In the genomic region with DNA sequence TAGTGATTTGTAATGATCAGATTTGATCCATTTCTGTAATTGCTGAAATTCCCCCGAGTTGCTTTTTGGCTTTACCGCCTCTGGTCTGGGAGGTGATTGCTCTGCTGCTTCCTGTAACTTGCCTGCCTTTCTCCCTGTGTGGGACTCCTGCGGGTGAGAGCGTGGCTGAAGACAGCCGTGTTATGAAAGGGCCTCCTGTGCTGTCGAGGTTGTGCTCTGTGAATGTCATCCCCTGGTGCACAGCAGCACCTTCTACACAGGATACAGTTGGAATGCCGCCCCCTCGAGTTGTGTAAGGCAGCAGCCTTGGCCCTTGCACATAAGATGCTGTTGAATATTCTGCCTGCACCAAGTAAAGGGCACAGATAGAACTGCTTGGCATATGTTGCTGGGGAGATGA, we compare ENCODE assay signal across 9 cellular contexts. TPM values are rescaled to one million over a fixed set of nuclear protein-coding genes. Genes with fewer than 3 reads are reported as not detected.
DNase-seq lines count a peak whose midpoint lies in the region; ATAC-seq, FAIRE-seq and TF ChIP-seq lines count a peak whose summit lies in the region.
"Had no signal": no experiment of that assay in that cellular context is flagged by ENCODE, and none has a peak within 500 bp of the region (broad histone marks: within the 10 kb centered on the region; RNA-seq: fewer than 3 reads in every experiment).

No MANE protein-coding gene starts in this region.

- no peaks in the 10 kb centered on the region for H3K27me3 Mint-ChIP-seq in activated CD4-positive, alpha-beta memory T cell treated with anti-CD3 and anti-CD28 coated beads for 36 hours

- H3K4me1 ChIP-seq in esophagus squamous epithelium: peaks cover 6 to 97% (median 67%) of the 10 kb centered on the region in 3 donors

- no peak overlapping the region for H3K4me3 Mint-ChIP-seq in activated CD4-positive, alpha-beta memory T cell treated with anti-CD3 and anti-CD28 coated beads for 36 hours

- FAIRE-seq in urothelium cell line (lab: Jason Lieb, UNC): no peak

- intact Hi-C loops in left ventricle myocardium superior (cut with micrococcal nuclease) (no loop called here), Right ventricle myocardium inferior (cut with DNase I) (no loop called here), esophagus squamous epithelium (cut with DNase I) (no loop called here)
- intact Hi-C loops in activated CD4-positive, alpha-beta memory T cell treated with anti-CD3 and anti-CD28 coated beads for 36 hours (cut with micrococcal nuclease): loop anchor here (5.0 to 10.0 kb wide), 2 partner anchors 209 to 323 kb away; partner anchors contain the start of genes HUNK and TIAM1

- H3K27ac ChIP-seq in esophagus squamous epithelium: no peak overlapping the region

- ATAC-seq in left ventricle myocardium superior: peak; percentile 16
- ATAC-seq in Right ventricle myocardium inferior: no peak
- ATAC-seq in GM21737 (IDR thresholded peaks at IDR 0.05; ENCODE audit: unreplicated experiment): no peak

- H3K9me3 ChIP-seq in esophagus squamous epithelium: no peaks in the 10 kb centered on the region

- POLR2A ChIA-PET in activated CD4-positive, alpha-beta memory T cell treated with anti-CD3 and anti-CD28 coated beads for 36 hours (lab: Charles Lee): no interaction called here

- H3K36me3 Mint-ChIP-seq in activated CD4-positive, alpha-beta memory T cell treated with anti-CD3 and anti-CD28 coated beads for 36 hours: peaks cover 61% of the 10 kb centered on the region

- WGBS in esophagus squamous epithelium, 2 donors: 30 to 51% methylated on average over 5 of the region's 8 CpGs

- CTCF ChIA-PET in activated CD4-positive, alpha-beta memory T cell treated with anti-CD3 and anti-CD28 coated beads for 36 hours (lab: Charles Lee): no interaction called here

- H3K36me3 ChIP-seq in esophagus squamous epithelium: peaks cover 0 to 84% (median 3%) of the 10 kb centered on the region in 3 donors

- peaks cover 93% of the 10 kb centered on the region for H3K4me1 Mint-ChIP-seq in activated CD4-positive, alpha-beta memory T cell treated with anti-CD3 and anti-CD28 coated beads for 36 hours (ENCODE audit: low read depth)

- H3K27ac Mint-ChIP-seq in activated CD4-positive, alpha-beta memory T cell treated with anti-CD3 and anti-CD28 coated beads for 36 hours: peak overlapping the region; percentile 57

- DNase-seq in left ventricle myocardium superior (no peak), Right ventricle myocardium inferior (ENCODE audit: missing footprints) (no peak), foreskin fibroblast (peak; percentile 27 to 49), superior temporal gyrus (ENCODE audit: extremely low spot score) (peak; percentile 16), esophagus squamous epithelium (lab: John Stamatoyannopoulos, UW) (no peak), urothelium cell line (ENCODE audit: low spot score) (no peak)
- DNase-seq in activated CD4-positive, alpha-beta memory T cell treated with anti-CD3 and anti-CD28 coated beads for 36 hours: peak; percentile 70

- H3K4me3 ChIP-seq in foreskin fibroblast (ENCODE audit: low read depth in 1 of 2, low read length in 2 of 2) (no peak overlapping the region), esophagus squamous epithelium (no peak overlapping the region)
- H3K4me3 ChIP-seq: lung had no signal

- TF ChIP-seq POLR2A in esophagus squamous epithelium (IDR thresholded peaks at IDR 0.05): no peak

- no peak for TF ChIP-seq CTCF in foreskin fibroblast (IDR thresholded peaks at IDR 0.05; ENCODE audit: low read depth, low read length)
- no peak for TF ChIP-seq CTCF in esophagus squamous epithelium (IDR thresholded peaks at IDR 0.05)

- no peaks in the 10 kb centered on the region for H3K27me3 ChIP-seq in esophagus squamous epithelium

- no peaks in the 10 kb centered on the region for H3K9me3 Mint-ChIP-seq in activated CD4-positive, alpha-beta memory T cell treated with anti-CD3 and anti-CD28 coated beads for 36 hours

RNA-seq across cellular contexts. Expression of gene SOD1, which starts 5.9 kb away (rescaled TPM):
- total RNA-seq in left ventricle myocardium superior (433 TPM), Right ventricle myocardium inferior (430 TPM), esophagus squamous epithelium (100 to 1,000 TPM; 160 to 328 (median 221) TPM)
- total RNA-seq in activated CD4-positive, alpha-beta memory T cell treated with anti-CD3 and anti-CD28 coated beads for 36 hours: 100 to 1,000 TPM; 280 to 286 TPM

Comparison
In these comparisons a context has a peak if more than half of its experiments do, and no peak if none do; other contexts are left out.
1. DNase-seq: peak in activated CD4-positive, alpha-beta memory T cell treated with anti-CD3 and anti-CD28 coated beads for 36 hours (single experiment), foreskin fibroblast (2 of 2) and superior temporal gyrus (single experiment); none in left ventricle myocardium superior (single experiment), Right ventricle myocardium inferior (single experiment), esophagus squamous epithelium (single experiment) and urothelium cell line (single experiment).